Comparison of ENCODE assay signal across 24 cellular contexts in genomic region chr17:81846743-81847689, GRCh38. TPM values are rescaled to one million over a fixed set of nuclear protein-coding genes. Genes with fewer than 3 reads are reported as not detected.
"Had no signal": no experiment of that assay in that cellular context is flagged by ENCODE, and none has a peak within 500 bp of the region (broad histone marks: within the 10 kb centered on the region; RNA-seq: fewer than 3 reads in every experiment).

No MANE protein-coding gene starts in this region.

- H3K27me3 Mint-ChIP-seq: activated CD4-positive, alpha-beta T cell treated with anti-CD3 and anti-CD28 coated beads, Interleukin-2, amount 10 ng/mL, durations not matched to agents 24 days and 14 days; activated naive CD8-positive, alpha-beta T cell; central memory CD8-positive, alpha-beta T cell; memory B cell; naive thymus-derived CD8-positive, alpha-beta T cell had no signal

- H3K27ac Mint-ChIP-seq: activated CD4-positive, alpha-beta T cell treated with anti-CD3 and anti-CD28 coated beads, Interleukin-2, amount 10 ng/mL, durations not matched to agents 24 days and 14 days; activated CD8-positive, alpha-beta T cell treated with anti-CD3 and anti-CD28 coated beads, Interleukin-2, amount 10 ng/mL, durations not matched to agents 7 days and 5 days; activated naive CD8-positive, alpha-beta T cell; activated T-cell treated with anti-CD3 and anti-CD28 coated beads, Interleukin-2, amount 50 U/mL, for 72 hours; memory B cell; WTC11 had no signal

- H3K36me3 Mint-ChIP-seq: activated naive CD8-positive, alpha-beta T cell had no signal

- H3K4me1 Mint-ChIP-seq: central memory CD8-positive, alpha-beta T cell; memory B cell; WTC11 had no signal

- H3K9me3 Mint-ChIP-seq: activated CD4-positive, alpha-beta T cell treated with anti-CD3 and anti-CD28 coated beads, Interleukin-2, amount 10 ng/mL, durations not matched to agents 24 days and 14 days; activated T-cell treated with anti-CD3 and anti-CD28 coated beads, Interleukin-2, amount 50 U/mL, for 72 hours; central memory CD8-positive, alpha-beta T cell; memory B cell; naive thymus-derived CD8-positive, alpha-beta T cell; WTC11 had no signal

- DNase-seq: activated CD4-positive, alpha-beta T cell treated with anti-CD3 and anti-CD28 coated beads, Interleukin-2, amount 10 ng/mL, durations not matched to agents 24 days and 14 days; activated CD8-positive, alpha-beta memory T cell treated with anti-CD3 and anti-CD28 coated beads, Interleukin-2, amount 50 U/mL, for 4 hours; activated CD8-positive, alpha-beta T cell treated with anti-CD3 and anti-CD28 coated beads, Interleukin-2, amount 10 ng/mL, durations not matched to agents 7 days and 5 days; activated gamma-delta T cell treated with Interleukin-2 at 50 U/mL for 16 hours; activated T-cell treated with anti-CD3 and anti-CD28 coated beads, Interleukin-2, amount 50 U/mL, for 72 hours; anterior cingulate cortex; brain microvascular endothelial cell; gastrocnemius medialis; heart right ventricle; left ventricle myocardium superior; naive thymus-derived CD8-positive, alpha-beta T cell; stimulated activated CD4-positive, alpha-beta T cell treated with anti-CD3 and anti-CD28 coated beads, Interleukin-4, amount 100 ng/mL, for 24 hours; stimulated activated naive CD8-positive, alpha-beta T cell treated with anti-CD3 and anti-CD28 coated beads, Interleukin-15, Interleukin-2, amounts not matched to agents 100 U/mL and 50 U/mL, for 24 hours; trophoblast cell had no signal

- H3K4me3 ChIP-seq: coronary artery, gastrocnemius medialis, heart right ventricle, skin epidermis had no signal

- ATAC-seq: activated CD8-positive, alpha-beta T cell treated with anti-CD3 and anti-CD28 coated beads, Interleukin-2, amount 10 ng/mL, durations not matched to agents 7 days and 5 days; activated T-cell treated with anti-CD3 and anti-CD28 coated beads, Interleukin-2, amount 50 U/mL, for 72 hours; gastrocnemius medialis; left ventricle myocardium superior; naive thymus-derived CD8-positive, alpha-beta T cell; stimulated activated naive CD8-positive, alpha-beta T cell treated with anti-CD3 and anti-CD28 coated beads, Interleukin-15, Interleukin-2, amounts not matched to agents 100 U/mL and 50 U/mL, for 24 hours; WTC11 had no signal

- H3K27ac ChIP-seq: brain microvascular endothelial cell, coronary artery, gastrocnemius medialis, heart right ventricle, skin epidermis had no signal

- H3K4me3 Mint-ChIP-seq: activated CD4-positive, alpha-beta T cell treated with anti-CD3 and anti-CD28 coated beads, Interleukin-2, amount 10 ng/mL, durations not matched to agents 24 days and 14 days; activated CD8-positive, alpha-beta T cell treated with anti-CD3 and anti-CD28 coated beads, Interleukin-2, amount 10 ng/mL, durations not matched to agents 7 days and 5 days; activated naive CD8-positive, alpha-beta T cell; activated T-cell treated with anti-CD3 and anti-CD28 coated beads, Interleukin-2, amount 50 U/mL, for 72 hours; central memory CD8-positive, alpha-beta T cell; memory B cell; naive thymus-derived CD8-positive, alpha-beta T cell; WTC11 had no signal

- H3K4me1 ChIP-seq: heart right ventricle had no signal

- H3K27me3 ChIP-seq: brain microvascular endothelial cell, gastrocnemius medialis, heart right ventricle had no signal

- H3K9me3 ChIP-seq: gastrocnemius medialis, heart right ventricle had no signal

RNA-seq across cellular contexts. Expression of gene PPP1R27, which starts 12.2 kb away (rescaled TPM):
- total RNA-seq: activated CD4-positive, alpha-beta T cell treated with anti-CD3 and anti-CD28 coated beads, Interleukin-2, amount 10 ng/mL, durations not matched to agents 24 days and 14 days; activated CD8-positive, alpha-beta T cell treated with anti-CD3 and anti-CD28 coated beads, Interleukin-2, amount 10 ng/mL, durations not matched to agents 7 days and 5 days; activated T-cell treated with anti-CD3 and anti-CD28 coated beads, Interleukin-2, amount 50 U/mL, for 72 hours; fibroblast of lung; mucosa of gallbladder; naive thymus-derived CD8-positive, alpha-beta T cell; posterior vena cava; T-helper 1 cell treated with Interleukin-12 subunit alpha and Interleukin-12 subunit beta and Interleukin-4 antibody, amounts not matched to agents 30 ng/mL and 1 ng/mL, for 36 hours; WTC11 had no signal
- polyA plus RNA-seq: fibroblast of lung had no signal

RNA-seq across cellular contexts. Expression of gene GCGR, which starts 43.1 kb away (rescaled TPM):
- total RNA-seq: activated CD4-positive, alpha-beta T cell treated with anti-CD3 and anti-CD28 coated beads, Interleukin-2, amount 10 ng/mL, durations not matched to agents 24 days and 14 days; activated CD8-positive, alpha-beta T cell treated with anti-CD3 and anti-CD28 coated beads, Interleukin-2, amount 10 ng/mL, durations not matched to agents 7 days and 5 days; fibroblast of lung; heart right ventricle; left ventricle myocardium superior; naive thymus-derived CD8-positive, alpha-beta T cell; posterior vena cava; T-helper 1 cell treated with Interleukin-12 subunit alpha and Interleukin-12 subunit beta and Interleukin-4 antibody, amounts not matched to agents 30 ng/mL and 1 ng/mL, for 36 hours had no signal
- polyA plus RNA-seq: fibroblast of lung; naive thymus-derived CD8-positive, alpha-beta T cell had no signal
